9 cellular contexts compared by ENCODE assay signal in genomic region chr19:13022859-13023636, GRCh38. TPM values are rescaled to one million over a fixed set of nuclear protein-coding genes. Genes with fewer than 3 reads are reported as not detected.
A peak's percentile ranks its signal among the peaks of the same experiment; 100 is the strongest.
DNase-seq lines count a peak whose midpoint lies in the region; ATAC-seq, FAIRE-seq and TF ChIP-seq lines count a peak whose summit lies in the region.
"Had no signal": no experiment of that assay in that cellular context is flagged by ENCODE, and none has a peak within 500 bp of the region (broad histone marks: within the 10 kb centered on the region; RNA-seq: fewer than 3 reads in every experiment).

No MANE protein-coding gene starts in this region.

- ATAC-seq in HG02678 (IDR thresholded peaks at IDR 0.05; ENCODE audit: unreplicated experiment): no peak
- ATAC-seq: HCT116 had no signal

- peaks cover 0 to 97% (median 89%) of the 10 kb centered on the region in 4 donors for H3K4me1 ChIP-seq in sigmoid colon

- peak overlapping the region; percentile 84 for H3K4me3 ChIP-seq in astrocyte of the cerebellum (ENCODE audit: low read depth, low read length)
- H3K4me3 ChIP-seq in sigmoid colon: peak overlapping the region; percentile 31 to 49 (median 41)

- DNase-seq in GM10266 (ENCODE audit: extremely low spot score) (peak; percentile 76), NCI-H2227 treated with DMSO at 0.1 percent for 48 hours (lab: John Stamatoyannopoulos, UW) (peak; percentile 29), astrocyte of the cerebellum (ENCODE audit: low read depth) (peak; percentile 91), hepatic stellate cell (ENCODE audit: low spot score) (peak; percentile 93), sigmoid colon (peak; percentile 97), activated gamma-delta T cell (lab: John Stamatoyannopoulos, UW) (no peak)

- H3K27ac ChIP-seq in sigmoid colon: peak overlapping the region; percentile 91 to 98 (median 95)

- no peak for TF ChIP-seq CTCF in GM10266 (IDR thresholded peaks at IDR 0.05; ENCODE audit: control insufficient read depth, insufficient read depth, low read depth, missing control alignments)
- TF ChIP-seq CTCF in astrocyte of the cerebellum (IDR thresholded peaks at IDR 0.05; ENCODE audit: low read depth, low read length, missing control alignments): no peak
- TF ChIP-seq CTCF in sigmoid colon (IDR thresholded peaks at IDR 0.05): peak in 2 of 4 experiments; percentile 17 to 24

- no peaks in the 10 kb centered on the region for H3K36me3 ChIP-seq in sigmoid colon

- H3K9me3 ChIP-seq in sigmoid colon: no peaks in the 10 kb centered on the region

- in situ Hi-C loops in astrocyte of the cerebellum (cut with HindIII; ENCODE audit: low sequenced_read_pairs): no loop called here

- no peaks in the 10 kb centered on the region for H3K27me3 ChIP-seq in sigmoid colon

- peak in 1 of 4 donors; percentile 35 for TF ChIP-seq EP300 in sigmoid colon (IDR thresholded peaks at IDR 0.05)

- no peak for TF ChIP-seq POLR2A in sigmoid colon (IDR thresholded peaks at IDR 0.05)

- 1 to 6% methylated on average over 30 of the region's 30 CpGs for WGBS in sigmoid colon, 2 donors

- intact Hi-C loops in sigmoid colon (cut with DNase I): loop anchor here (2.0 to 10.0 kb wide), 2 partner anchors 16 to 822 kb away; no protein-coding TSS in a partner anchor

- peak; percentile 93 for FAIRE-seq in A204.1 (lab: Jason Lieb, UNC)

RNA-seq across cellular contexts. Expression of gene NFIX, which starts 27.8 kb away (rescaled TPM):
- total RNA-seq in sigmoid colon: 100 to 1,000 TPM in 1 of 4 donors, 10 to 100 TPM in 3; 44.1 to 104 (median 58.5) TPM
- 10 to 100 TPM; 10.6 to 28.2 (median 22.2) TPM for polyA plus RNA-seq in sigmoid colon

RNA-seq across cellular contexts. Expression of gene DAND5, which starts 53.7 kb away (rescaled TPM):
- total RNA-seq in sigmoid colon: 1 to 10 TPM; 1.2 to 2.0 (median 1.7) TPM
- under 1 TPM in 1 of 3 donors, not detected in 2; 0.13 TPM for polyA plus RNA-seq in sigmoid colon
